ENCODE assay signal across 8 cellular contexts in genomic region chr9:89442981-89443817, GRCh38. TPM values are rescaled to one million over a fixed set of nuclear protein-coding genes. Genes with fewer than 3 reads are reported as not detected.
DNase-seq lines count a peak whose midpoint lies in the region; ATAC-seq, FAIRE-seq and TF ChIP-seq lines count a peak whose summit lies in the region.

No MANE protein-coding gene starts in this region.

- FAIRE-seq in urothelium cell line (lab: Jason Lieb, UNC), result no peak

- H3K4me3 ChIP-seq in breast epithelium (no peak overlapping the region), sigmoid colon (no peak overlapping the region)

- no peak overlapping the region for H3K4me3 Mint-ChIP-seq in activated naive CD4-positive, alpha-beta T cell treated with anti-CD3 and anti-CD28 coated beads, Interleukin-2, amount 50 U/mL, for 24 hours
- no peak overlapping the region for H3K4me3 Mint-ChIP-seq in central memory CD8-positive, alpha-beta T cell

- H3K4me1 Mint-ChIP-seq in activated naive CD4-positive, alpha-beta T cell treated with anti-CD3 and anti-CD28 coated beads, Interleukin-2, amount 50 U/mL, for 24 hours, result peaks cover 87% of the 10 kb centered on the region
- peaks cover 83% of the 10 kb centered on the region for H3K4me1 Mint-ChIP-seq in central memory CD8-positive, alpha-beta T cell

- H3K27me3 Mint-ChIP-seq in activated naive CD4-positive, alpha-beta T cell treated with anti-CD3 and anti-CD28 coated beads, Interleukin-2, amount 50 U/mL, for 24 hours, result no peaks in the 10 kb centered on the region
- H3K27me3 Mint-ChIP-seq in central memory CD8-positive, alpha-beta T cell, result no peaks in the 10 kb centered on the region

- TF ChIP-seq EP300 in sigmoid colon (IDR thresholded peaks at IDR 0.05), result no peak

- H3K27me3 ChIP-seq in breast epithelium (no peaks in the 10 kb centered on the region), sigmoid colon (no peaks in the 10 kb centered on the region)

- WGBS in sigmoid colon, 2 donors, result 78 to 84% methylated on average over 22 of the region's 22 CpGs

- no peak for TF ChIP-seq CTCF in breast epithelium (IDR thresholded peaks at IDR 0.05)
- TF ChIP-seq CTCF in sigmoid colon (IDR thresholded peaks at IDR 0.05), result no peak

- intact Hi-C loops in breast epithelium (cut with DNase I; ENCODE audit: low total_unique reads), result no loop called here
- intact Hi-C loops in sigmoid colon (cut with DNase I), result no loop called here

- peak; percentile 38 for ATAC-seq in HG03442 (IDR thresholded peaks at IDR 0.05; ENCODE audit: unreplicated experiment)
- no peak for ATAC-seq in central memory CD8-positive, alpha-beta T cell (replicated peaks; ENCODE audit: extremely low read depth, poor library complexity, severe bottlenecking)

- peaks cover 15% of the 10 kb centered on the region for H3K36me3 Mint-ChIP-seq in activated naive CD4-positive, alpha-beta T cell treated with anti-CD3 and anti-CD28 coated beads, Interleukin-2, amount 50 U/mL, for 24 hours
- H3K36me3 Mint-ChIP-seq in central memory CD8-positive, alpha-beta T cell (ENCODE audit: insufficient read depth), result peaks cover 45% of the 10 kb centered on the region

- TF ChIP-seq POLR2A in breast epithelium (IDR thresholded peaks at IDR 0.05), result no peak
- TF ChIP-seq POLR2A in sigmoid colon (IDR thresholded peaks at IDR 0.05), result no peak

- no peaks in the 10 kb centered on the region for H3K9me3 ChIP-seq in breast epithelium
- H3K9me3 ChIP-seq in sigmoid colon, result no peaks in the 10 kb centered on the region

- no peak for DNase-seq in activated naive CD4-positive, alpha-beta T cell (lab: John Stamatoyannopoulos, UW)
- no peak for DNase-seq in central memory CD8-positive, alpha-beta T cell (ENCODE audit: low spot score in 2 of 2)
- DNase-seq in urothelium cell line (ENCODE audit: low spot score) (peak; percentile 53), NCI-H1105 (lab: John Stamatoyannopoulos, UW) (no peak), breast epithelium (ENCODE audit: low spot score in 2 of 2) (no peak), sigmoid colon (no peak)

- peaks cover 5% of the 10 kb centered on the region for H3K36me3 ChIP-seq in breast epithelium
- H3K36me3 ChIP-seq in sigmoid colon, result no peaks in the 10 kb centered on the region

- H3K4me1 ChIP-seq in breast epithelium (no peaks in the 10 kb centered on the region), sigmoid colon (no peaks in the 10 kb centered on the region)

- H3K9me3 Mint-ChIP-seq in activated naive CD4-positive, alpha-beta T cell treated with anti-CD3 and anti-CD28 coated beads, Interleukin-2, amount 50 U/mL, for 24 hours, result no peaks in the 10 kb centered on the region
- H3K9me3 Mint-ChIP-seq in central memory CD8-positive, alpha-beta T cell, result no peaks in the 10 kb centered on the region

- H3K27ac ChIP-seq in breast epithelium (no peak overlapping the region), sigmoid colon (no peak overlapping the region)

- H3K27ac Mint-ChIP-seq in activated naive CD4-positive, alpha-beta T cell treated with anti-CD3 and anti-CD28 coated beads, Interleukin-2, amount 50 U/mL, for 24 hours, result peak overlapping the region; percentile 32
- H3K27ac Mint-ChIP-seq in central memory CD8-positive, alpha-beta T cell (ENCODE audit: low read depth), result peak overlapping the region; percentile 32

RNA-seq across cellular contexts. Expression of gene SEMA4D, which starts 54.7 kb away (rescaled TPM):
- total RNA-seq in breast epithelium (10 to 100 TPM in 2 of 3 donors, 1 to 10 TPM in 1; 9.9 to 24.6 (median 16.1) TPM), sigmoid colon (10 to 100 TPM in 1 of 4 donors, 1 to 10 TPM in 3; 4.6 to 13.0 (median 7.0) TPM)
- 10 to 100 TPM in 1 of 3 donors, 1 to 10 TPM in 2; 1.4 to 35.1 (median 3.6) TPM for polyA plus RNA-seq in sigmoid colon
